In genomic region chr5:77308154-77308960, GRCh38 we compare ENCODE assay signal across 18 cellular contexts.
DNase-seq lines count a peak whose midpoint lies in the region; ATAC-seq and TF ChIP-seq lines count a peak whose summit lies in the region.
"Had no signal": no experiment of that assay in that cellular context is flagged by ENCODE, and none has a peak within 500 bp of the region (broad histone marks: within the 10 kb centered on the region; RNA-seq: fewer than 3 reads in every experiment).

No MANE protein-coding gene starts in this region.

- H2AFZ ChIP-seq in neural progenitor cell (replicated peaks) (no peak overlapping the region), PC-3 (ENCODE audit: low read length) (no peak overlapping the region)

- BruUV-seq in A673 (replicated peaks; lab: Mats Ljungman, UMichigan): no TSS peak
- no TSS peak for BruUV-seq in PC-3 (replicated peaks; lab: Mats Ljungman, UMichigan)

- H3K4me3 Mint-ChIP-seq in neural progenitor cell: no peak overlapping the region

- intact Hi-C loops in A673 (cut with micrococcal nuclease; ENCODE audit: unreplicated experiment) (no loop called here), head of caudate nucleus (cut with DNase I) (no loop called here), PC-3 (cut with micrococcal nuclease) (no loop called here)

- TF ChIP-seq CTCF in A673 (conservative IDR thresholded peaks at IDR 0.05; ENCODE audit: low read depth, low read length) (no peak), neural progenitor cell (IDR thresholded peaks at IDR 0.05) (no peak), Peyer's patch (IDR thresholded peaks at IDR 0.05) (no peak), PC-3 (conservative IDR thresholded peaks at IDR 0.05; ENCODE audit: low read depth, low read length) (no peak)

- peak; percentile 34 for DNase-seq in A673 (ENCODE audit: low spot score)
- DNase-seq in NCI-H69 (lab: John Stamatoyannopoulos, UW): peak; percentile 46
- DNase-seq in head of caudate nucleus: peak in 31 of 42 donors; percentile 11 to 80 (median 53)
- DNase-seq in neural progenitor cell (ENCODE audit: low spot score): no peak
- no peak for DNase-seq in CD1c-positive myeloid dendritic cell (ENCODE audit: extremely low spot score)
- no peak for DNase-seq in Peyer's patch
- no peak for DNase-seq in PC-3
- DNase-seq: 8988T, DMS153, EL, MM.1S, NCI-H1417, NCI-H2029 treated with DMSO at 0.1 percent for 48 hours, NCI-H510A had no signal

- no peaks in the 10 kb centered on the region for H3K9me2 ChIP-seq in PC-3 (replicated peaks; ENCODE audit: low read length)

- H3K27me3 Mint-ChIP-seq in neural progenitor cell (ENCODE audit: insufficient read depth, low read depth): peaks cover 7% of the 10 kb centered on the region

- peak overlapping the region; percentile 32 for H3K27ac Mint-ChIP-seq in neural progenitor cell

- ATAC-seq in PC-3: no peak
- no peak for ATAC-seq in HG02884 (IDR thresholded peaks at IDR 0.05; ENCODE audit: unreplicated experiment)

- H3K4me3 ChIP-seq in A673 (ENCODE audit: low read depth, low read length, poor library complexity, severe bottlenecking): no peak overlapping the region
- H3K4me3 ChIP-seq in neural progenitor cell: no peak overlapping the region
- no peak overlapping the region for H3K4me3 ChIP-seq in Peyer's patch
- no peak overlapping the region for H3K4me3 ChIP-seq in PC-3 (ENCODE audit: low read length)
- H3K4me3 ChIP-seq: BLaER1 treated with 17β-estradiol and CSF1 and Interleukin-3, amounts not matched to agents 10 nM and 100 nM; HAP-1 had no signal

- no peaks in the 10 kb centered on the region for H3K36me3 Mint-ChIP-seq in neural progenitor cell

- no peaks in the 10 kb centered on the region for H3K36me3 ChIP-seq in A673 (ENCODE audit: insufficient read depth, low read length, poor library complexity, severe bottlenecking)
- no peaks in the 10 kb centered on the region for H3K36me3 ChIP-seq in neural progenitor cell
- H3K36me3 ChIP-seq in Peyer's patch: no peaks in the 10 kb centered on the region
- H3K36me3 ChIP-seq in PC-3 (ENCODE audit: low read depth, low read length): no peaks in the 10 kb centered on the region
- H3K36me3 ChIP-seq: BLaER1 treated with 17β-estradiol and CSF1 and Interleukin-3, amounts not matched to agents 10 nM and 100 nM; HAP-1 had no signal

- no peak overlapping the region for H3K4me2 ChIP-seq in neural progenitor cell
- no peak overlapping the region for H3K4me2 ChIP-seq in PC-3 (ENCODE audit: low read length)
- H3K4me2 ChIP-seq: BLaER1 treated with 17β-estradiol and CSF1 and Interleukin-3, amounts not matched to agents 10 nM and 100 nM; KMS-11 had no signal

- H3K4me1 ChIP-seq in A673 (ENCODE audit: insufficient read depth, low read length, poor library complexity, severe bottlenecking): no peaks in the 10 kb centered on the region
- no peaks in the 10 kb centered on the region for H3K4me1 ChIP-seq in neural progenitor cell
- H3K4me1 ChIP-seq in Peyer's patch: no peaks in the 10 kb centered on the region
- no peaks in the 10 kb centered on the region for H3K4me1 ChIP-seq in PC-3 (ENCODE audit: insufficient read depth, low read length)
- H3K4me1 ChIP-seq: BLaER1 treated with 17β-estradiol and CSF1 and Interleukin-3, amounts not matched to agents 10 nM and 100 nM; HAP-1 had no signal

- POLR2A ChIA-PET in A673 (lab: Charles Lee; ENCODE audit: low non-redundant PET): no interaction called here
- POLR2A ChIA-PET in PC-3 (lab: Charles Lee; ENCODE audit: unreplicated experiment): no interaction called here

- no peak for TF ChIP-seq POLR2A in Peyer's patch (IDR thresholded peaks at IDR 0.05)

- H3K9me3 ChIP-seq in A673 (ENCODE audit: low read depth, low read length, poor library complexity, severe bottlenecking): no peaks in the 10 kb centered on the region
- no peaks in the 10 kb centered on the region for H3K9me3 ChIP-seq in neural progenitor cell (ENCODE audit: low read depth)
- no peaks in the 10 kb centered on the region for H3K9me3 ChIP-seq in Peyer's patch
- H3K9me3 ChIP-seq in PC-3 (ENCODE audit: low read length): no peaks in the 10 kb centered on the region
- H3K9me3 ChIP-seq: BLaER1 treated with 17β-estradiol and CSF1 and Interleukin-3, amounts not matched to agents 10 nM and 100 nM; HAP-1 had no signal

- H3K27ac ChIP-seq in A673 (ENCODE audit: low read depth, low read length, poor library complexity, severe bottlenecking) (no peak overlapping the region), neural progenitor cell (no peak overlapping the region), Peyer's patch (peak overlapping the region in 1 of 4 donors; percentile 11), PC-3 (ENCODE audit: low read length) (no peak overlapping the region)
- H3K27ac ChIP-seq: BLaER1 treated with 17β-estradiol and CSF1 and Interleukin-3, amounts not matched to agents 10 nM and 100 nM; KMS-11 had no signal

- H3K4me1 Mint-ChIP-seq in neural progenitor cell: peaks cover 27% of the 10 kb centered on the region

- H4K20me1 ChIP-seq in neural progenitor cell (ENCODE audit: low read depth) (no peaks in the 10 kb centered on the region), PC-3 (ENCODE audit: low read length) (no peaks in the 10 kb centered on the region)
- H4K20me1 ChIP-seq: BLaER1 treated with 17β-estradiol and CSF1 and Interleukin-3, amounts not matched to agents 10 nM and 100 nM had no signal

- H3K27me3 ChIP-seq in A673 (replicated peaks; ENCODE audit: insufficient read depth, low read depth, low read length, poor library complexity) (no peaks in the 10 kb centered on the region), neural progenitor cell (no peaks in the 10 kb centered on the region), Peyer's patch (no peaks in the 10 kb centered on the region), PC-3 (ENCODE audit: low read length) (no peaks in the 10 kb centered on the region)
- H3K27me3 ChIP-seq: BLaER1 treated with 17β-estradiol and CSF1 and Interleukin-3, amounts not matched to agents 10 nM and 100 nM had no signal

- H3K9me3 Mint-ChIP-seq in neural progenitor cell: no peaks in the 10 kb centered on the region

- H3K79me2 ChIP-seq in neural progenitor cell (ENCODE audit: low read depth): no peaks in the 10 kb centered on the region
- no peaks in the 10 kb centered on the region for H3K79me2 ChIP-seq in PC-3 (ENCODE audit: low read length)

- no peaks in the 10 kb centered on the region for H3F3A ChIP-seq in neural progenitor cell (ENCODE audit: low read depth)
- no peaks in the 10 kb centered on the region for H3F3A ChIP-seq in PC-3 (ENCODE audit: low read length, unreplicated experiment)

- CTCF ChIA-PET in A673 (lab: Charles Lee) (no interaction called here), PC-3 (lab: Charles Lee) (no interaction called here)

- no peak overlapping the region for H3K9ac ChIP-seq in neural progenitor cell
- H3K9ac ChIP-seq in PC-3 (ENCODE audit: low read length): no peak overlapping the region
- H3K9ac ChIP-seq: BLaER1 treated with 17β-estradiol and CSF1 and Interleukin-3, amounts not matched to agents 10 nM and 100 nM; KMS-11 had no signal

Comparison
In these comparisons a context has a peak if more than half of its experiments do, and no peak if none do; other contexts are left out.
1. DNase-seq: peak in A673 (single experiment), NCI-H69 (single experiment) and head of caudate nucleus (31 of 42); none in neural progenitor cell (single experiment), CD1c-positive myeloid dendritic cell (single experiment), Peyer's patch (0 of 3) and PC-3 (single experiment).